2 cellular contexts compared by ENCODE assay signal in genomic region chr10:33616921-33617320, GRCh38.
TF ChIP-seq lines count a peak whose summit lies in the region.

No MANE protein-coding gene starts in this region.

TF ChIP-seq in IMR-90, 13 proteins besides CTCF, POLR2A, EP300 and RAD21 (continued from another document):
- TF ChIP-seq ELK1 (IDR thresholded peaks at IDR 0.05; ENCODE audit: borderline replicate concordance, low read depth, low read length) (no peak), MAZ (IDR thresholded peaks at IDR 0.05; ENCODE audit: borderline replicate concordance, low read depth, low read length) (no peak), RCOR1 (IDR thresholded peaks at IDR 0.05; ENCODE audit: insufficient replicate concordance, low read length) (no peak)

TF ChIP-seq in WTC11, 78 proteins besides CTCF, POLR2A, EP300 and RAD21 (continued from another document):
- TF ChIP-seq E2F5 (CRISPR knock-in tag; IDR thresholded peaks at IDR 0.05) (no peak), OVOL2 (CRISPR knock-in tag; IDR thresholded peaks at IDR 0.05; ENCODE audit: borderline replicate concordance) (no peak), ZNF396 (CRISPR knock-in tag; IDR thresholded peaks at IDR 0.05; ENCODE audit: borderline replicate concordance) (no peak), PRDM15 (CRISPR knock-in tag; IDR thresholded peaks at IDR 0.05) (no peak), ATF6 (CRISPR knock-in tag; IDR thresholded peaks at IDR 0.05) (no peak), ESRRA (CRISPR knock-in tag; IDR thresholded peaks at IDR 0.05; ENCODE audit: borderline replicate concordance) (no peak), MLX (CRISPR knock-in tag; IDR thresholded peaks at IDR 0.05) (no peak), ZNF263 (CRISPR knock-in tag; IDR thresholded peaks at IDR 0.05; ENCODE audit: low read depth) (no peak), NFYB (CRISPR knock-in tag; conservative IDR thresholded peaks at IDR 0.05; ENCODE audit: low read depth) (no peak), JAZF1 (CRISPR knock-in tag; IDR thresholded peaks at IDR 0.05) (no peak), CREB1 (CRISPR knock-in tag; IDR thresholded peaks at IDR 0.05) (no peak)
